ENCODE assay signal across 8 cellular contexts in genomic region chr17:30922235-30922993, GRCh38. TPM values are rescaled to one million over a fixed set of nuclear protein-coding genes. Genes with fewer than 3 reads are reported as not detected.
DNase-seq lines count a peak whose midpoint lies in the region; ATAC-seq, FAIRE-seq and TF ChIP-seq lines count a peak whose summit lies in the region.

No MANE protein-coding gene starts in this region.

- CTCF ChIA-PET in A549 (lab: Yijun Ruan, JAX) (interaction anchor here (1.2 to 1.3 kb wide), 2 partner anchors 14 to 26 kb away, joined by 3 read pairs; no protein-coding TSS in a partner anchor), HEK293 (lab: Yijun Ruan, JAX) (interaction anchor here (0.5 kb wide), 1 partner anchor 798 kb away, joined by 5 read pairs; no protein-coding TSS in a partner anchor)

- in situ Hi-C loops in brain microvascular endothelial cell (cut with HindIII; ENCODE audit: low pct_ligation_motif_present, low sequenced_read_pairs): no loop called here

- no peak for TF ChIP-seq RAD21 in A549 (conservative IDR thresholded peaks at IDR 0.05 in 1 of 2, IDR thresholded peaks at IDR 0.05 in 1 of 2)

- no peaks in the 10 kb centered on the region for H3K9me3 ChIP-seq in A549
- no peaks in the 10 kb centered on the region for H3K9me3 ChIP-seq in HEK293 (ENCODE audit: control insufficient read depth, insufficient read depth, low read depth, low read length)
- H3K9me3 ChIP-seq in stomach smooth muscle (ENCODE audit: control insufficient read depth in 2 of 2, low read length in 2 of 2): no peaks in the 10 kb centered on the region

- TF ChIP-seq POLR2A in A549 (IDR thresholded peaks at IDR 0.05; ENCODE audit: low read length): no peak

- FAIRE-seq in A549 (lab: Jason Lieb, UNC): no peak

- H3K9ac ChIP-seq in stomach smooth muscle (ENCODE audit: low read length in 2 of 2): no peak overlapping the region

- ATAC-seq in A549 (peak; percentile 52 to 60; a peak in 5 of 6 replicates), left lobe of liver (peak; percentile 46), GM19328 (IDR thresholded peaks at IDR 0.05; ENCODE audit: unreplicated experiment) (no peak), HG03565 (IDR thresholded peaks at IDR 0.05; ENCODE audit: unreplicated experiment) (no peak)

- H3K36me3 ChIP-seq in HEK293 (ENCODE audit: control insufficient read depth in 2 of 2, insufficient read depth in 1 of 2, low read length in 2 of 2): peaks cover 0 to 24% of the 10 kb centered on the region in 2 experiments; a peak in 2 of 3 replicates
- no peaks in the 10 kb centered on the region for H3K36me3 ChIP-seq in brain microvascular endothelial cell (replicated peaks)
- no peaks in the 10 kb centered on the region for H3K36me3 ChIP-seq in stomach smooth muscle (ENCODE audit: control insufficient read depth in 2 of 2, insufficient read depth in 2 of 2, low read length in 2 of 2)

- WGBS in A549 (ENCODE audit: missing lambda C conversion rate): 56% methylated on average over 55 of the region's 64 CpGs

- no peak for DNase-seq in A549 (ENCODE audit: low read depth in 1 of 2, low spot score in 1 of 2)
- DNase-seq in brain microvascular endothelial cell: no peak
- DNase-seq in left lobe of liver (ENCODE audit: low spot score): no peak
- no peak for DNase-seq in NCI-H2029 treated with DMSO at 0.1 percent for 48 hours (lab: John Stamatoyannopoulos, UW)

- H3K4me2 ChIP-seq in A549: peak overlapping the region; percentile 93

- H3K27me3 ChIP-seq in brain microvascular endothelial cell (replicated peaks): peaks cover 4% of the 10 kb centered on the region
- peaks cover 11 to 26% of the 10 kb centered on the region in 2 donors for H3K27me3 ChIP-seq in stomach smooth muscle (ENCODE audit: control insufficient read depth in 1 of 2, insufficient read depth in 2 of 2, low read length in 2 of 2)

- POLR2A ChIA-PET in A549 (lab: Yijun Ruan, JAX): interaction anchor here (0.6 kb wide), 1 partner anchor 13 kb away, joined by 3 read pairs; no protein-coding TSS in a partner anchor
- POLR2A ChIA-PET in HEK293 (lab: Yijun Ruan, JAX): interaction anchor here (0.5 to 1.1 kb wide), 6 partner anchors 16 to 501 kb away, joined by 3 to 5 read pairs (median 4); no protein-coding TSS in a partner anchor

- H3K4me1 ChIP-seq in A549 (0 out of 3 replicates have a peak, but pooled peaks cover 5% of the 10 kb centered on the region), HEK293 (ENCODE audit: control insufficient read depth, insufficient read depth, low read length) (no peaks in the 10 kb centered on the region), stomach smooth muscle (ENCODE audit: control insufficient read depth, insufficient read depth, low read length) (peaks cover 15% of the 10 kb centered on the region)

- H3K27ac ChIP-seq in A549: peak overlapping the region; percentile 67 to 85
- no peak overlapping the region; the same call in 1 of the 2 replicates for H3K27ac ChIP-seq in HEK293 (ENCODE audit: extremely low read depth, low read depth, low read length)
- no peak overlapping the region for H3K27ac ChIP-seq in brain microvascular endothelial cell
- no peak overlapping the region for H3K27ac ChIP-seq in stomach smooth muscle (ENCODE audit: low read length)

- H3K4me3 ChIP-seq in A549: peak overlapping the region; percentile 62
- peak overlapping the region; percentile 50 for H3K4me3 ChIP-seq in HEK293 (ENCODE audit: low read depth, low read length)
- H3K4me3 ChIP-seq in brain microvascular endothelial cell (ENCODE audit: low read depth, low read length): peak overlapping the region; percentile 42
- H3K4me3 ChIP-seq in stomach smooth muscle (ENCODE audit: low read length in 2 of 2): peak overlapping the region; percentile 46 to 66

- TF ChIP-seq EP300 in A549 (IDR thresholded peaks at IDR 0.05): no peak

- TF ChIP-seq CTCF in A549 (IDR thresholded peaks at IDR 0.05) (no peak), HEK293 (tag by site-specific recombination; IDR thresholded peaks at IDR 0.05) (no peak), brain microvascular endothelial cell (IDR thresholded peaks at IDR 0.05; ENCODE audit: low read depth, low read length, missing control alignments) (no peak)

TF ChIP-seq in A549, 52 proteins besides CTCF, POLR2A, EP300 and RAD21:
- TF ChIP-seq, protein P1, sequence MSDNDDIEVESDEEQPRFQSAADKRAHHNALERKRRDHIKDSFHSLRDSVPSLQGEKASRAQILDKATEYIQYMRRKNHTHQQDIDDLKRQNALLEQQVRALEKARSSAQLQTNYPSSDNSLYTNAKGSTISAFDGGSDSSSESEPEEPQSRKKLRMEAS (IDR thresholded peaks at IDR 0.05): peak; percentile 50; the same call in 1 of the 2 replicates
- TF ChIP-seq POLR2AphosphoS2 (conservative IDR thresholded peaks at IDR 0.05; ENCODE audit: low read length): no peak

TF ChIP-seq in HEK293, 187 proteins besides CTCF, POLR2A, EP300 and RAD21:
- TF ChIP-seq, protein P2, sequence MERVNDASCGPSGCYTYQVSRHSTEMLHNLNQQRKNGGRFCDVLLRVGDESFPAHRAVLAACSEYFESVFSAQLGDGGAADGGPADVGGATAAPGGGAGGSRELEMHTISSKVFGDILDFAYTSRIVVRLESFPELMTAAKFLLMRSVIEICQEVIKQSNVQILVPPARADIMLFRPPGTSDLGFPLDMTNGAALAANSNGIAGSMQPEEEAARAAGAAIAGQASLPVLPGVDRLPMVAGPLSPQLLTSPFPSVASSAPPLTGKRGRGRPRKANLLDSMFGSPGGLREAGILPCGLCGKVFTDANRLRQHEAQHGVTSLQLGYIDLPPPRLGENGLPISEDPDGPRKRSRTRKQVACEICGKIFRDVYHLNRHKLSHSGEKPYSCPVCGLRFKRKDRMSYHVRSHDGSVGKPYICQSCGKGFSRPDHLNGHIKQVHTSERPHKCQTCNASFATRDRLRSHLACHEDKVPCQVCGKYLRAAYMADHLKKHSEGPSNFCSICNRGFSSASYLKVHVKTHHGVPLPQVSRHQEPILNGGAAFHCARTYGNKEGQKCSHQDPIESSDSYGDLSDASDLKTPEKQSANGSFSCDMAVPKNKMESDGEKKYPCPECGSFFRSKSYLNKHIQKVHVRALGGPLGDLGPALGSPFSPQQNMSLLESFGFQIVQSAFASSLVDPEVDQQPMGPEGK (tag by site-specific recombination; IDR thresholded peaks at IDR 0.05): no peak
- TF ChIP-seq, protein P3, sequence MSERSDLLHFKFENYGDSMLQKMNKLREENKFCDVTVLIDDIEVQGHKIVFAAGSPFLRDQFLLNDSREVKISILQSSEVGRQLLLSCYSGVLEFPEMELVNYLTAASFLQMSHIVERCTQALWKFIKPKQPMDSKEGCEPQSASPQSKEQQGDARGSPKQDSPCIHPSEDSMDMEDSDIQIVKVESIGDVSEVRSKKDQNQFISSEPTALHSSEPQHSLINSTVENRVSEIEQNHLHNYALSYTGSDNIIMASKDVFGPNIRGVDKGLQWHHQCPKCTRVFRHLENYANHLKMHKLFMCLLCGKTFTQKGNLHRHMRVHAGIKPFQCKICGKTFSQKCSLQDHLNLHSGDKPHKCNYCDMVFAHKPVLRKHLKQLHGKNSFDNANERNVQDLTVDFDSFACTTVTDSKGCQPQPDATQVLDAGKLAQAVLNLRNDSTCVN (tag by site-specific recombination; optimal IDR thresholded peaks at IDR 0.05): peak; percentile 9
- TF ChIP-seq KLF16 (tag by site-specific recombination; IDR thresholded peaks at IDR 0.05): no peak

RNA-seq across cellular contexts. Expression of gene ADAP2, which starts 0.7 kb away (rescaled TPM):
- polyA plus RNA-seq in A549 (2011; rRNA removed) (4.5 and 5.0 TPM in 2 replicates), A549 (2017; fragmentation: RNase III; extraction: RNeasy Plus Mini Kit Qiagen cat#74134 plus additional on column Dnase treatment) (3.3 to 3.9 TPM (median 3.7 TPM) in 3 replicates)
- polyA plus RNA-seq in A549 (2012; cell fraction: cytosol; rRNA removed): 3.4 and 4.1 TPM in 2 replicates
- polyA plus RNA-seq in A549 (2012; cell fraction: nucleus; rRNA removed): 3.2 TPM in 2 replicates
- 5.4 and 5.9 TPM in 2 replicates for polyA minus RNA-seq in A549 (2011; rRNA and poly(A)+ RNA removed)
- total RNA-seq in left lobe of liver: 7.7 TPM

RNA-seq across cellular contexts. Expression of gene TEFM, which starts 16.4 kb away (rescaled TPM):
- polyA plus RNA-seq in A549 (2011; rRNA removed) (25.3 and 27.5 TPM in 2 replicates), A549 (2017; fragmentation: RNase III; extraction: RNeasy Plus Mini Kit Qiagen cat#74134 plus additional on column Dnase treatment) (26.8 to 31.6 TPM (median 30.6 TPM) in 3 replicates)
- polyA plus RNA-seq in A549 (2012; cell fraction: cytosol; rRNA removed): 6.1 and 7.7 TPM in 2 replicates
- polyA plus RNA-seq in A549 (2012; cell fraction: nucleus; rRNA removed): 3.2 and 7.8 TPM in 2 replicates
- 5.9 and 6.5 TPM in 2 replicates for polyA minus RNA-seq in A549 (2011; rRNA and poly(A)+ RNA removed)
- 8.6 TPM for total RNA-seq in left lobe of liver

RNA-seq across cellular contexts. Expression of gene RNF135, which starts 48.4 kb away (rescaled TPM):
- polyA plus RNA-seq in A549 (2011; rRNA removed) (35.0 and 43.1 TPM in 2 replicates), A549 (2017; fragmentation: RNase III; extraction: RNeasy Plus Mini Kit Qiagen cat#74134 plus additional on column Dnase treatment) (23.1 to 25.8 TPM (median 24.7 TPM) in 3 replicates)
- 26.1 and 35.3 TPM in 2 replicates for polyA plus RNA-seq in A549 (2012; cell fraction: cytosol; rRNA removed)
- polyA plus RNA-seq in A549 (2012; cell fraction: nucleus; rRNA removed): 18.7 and 21.8 TPM in 2 replicates
- 19.1 and 20.7 TPM in 2 replicates for polyA minus RNA-seq in A549 (2011; rRNA and poly(A)+ RNA removed)
- total RNA-seq in left lobe of liver: 4.7 TPM

Comparison
In these comparisons a context has a peak if more than half of its experiments do, and no peak if none do; other contexts are left out.
1. ATAC-seq: peak in A549 (2 of 2) and left lobe of liver (single experiment); none in GM19328 (single experiment) and HG03565 (single experiment).
2. H3K27ac ChIP-seq: peak in A549 (2 of 2); none in HEK293 (single experiment), brain microvascular endothelial cell (single experiment) and stomach smooth muscle (single experiment).
3. Peak in every context shown above with its lines, with median percentiles within 50 percentile points of each other: H3K4me3 ChIP-seq.